In the genomic region with DNA sequence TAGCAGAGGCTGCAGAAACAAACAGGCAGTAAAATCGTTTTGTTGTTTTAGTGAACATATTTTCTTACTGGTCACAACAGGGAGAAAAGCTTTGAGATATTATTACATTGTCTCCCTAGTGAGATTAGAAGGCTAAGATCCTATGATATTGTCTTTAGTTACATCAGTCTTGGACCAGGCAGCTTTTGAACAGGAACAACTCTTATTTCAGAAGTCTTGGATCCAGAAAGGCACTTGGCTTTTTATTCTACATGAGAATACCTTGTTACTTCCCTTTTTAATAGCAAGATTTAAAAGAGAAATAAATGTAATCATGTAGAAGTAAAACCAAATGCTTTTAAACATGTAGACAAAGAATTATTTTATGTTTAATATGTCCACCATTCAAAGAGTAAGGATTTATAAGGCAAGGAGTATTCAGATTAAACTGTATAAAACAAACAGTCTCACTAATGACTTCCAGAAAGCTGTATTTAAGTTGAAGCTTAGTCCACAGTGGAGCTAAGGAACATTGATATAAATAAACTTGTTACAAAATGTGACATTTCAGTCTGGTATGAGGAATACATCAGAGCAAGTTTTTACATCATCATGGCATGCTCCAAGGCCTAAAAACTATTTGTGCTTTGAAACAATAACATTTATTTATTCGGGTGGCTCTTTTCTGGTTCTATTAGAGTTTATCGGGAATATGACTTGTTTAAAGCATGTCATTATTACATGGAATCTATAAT, we compare ENCODE assay signal across 13 cellular contexts.
"Had no signal": no experiment of that assay in that cellular context is flagged by ENCODE, and none has a peak within 500 bp of the region (broad histone marks: within the 10 kb centered on the region; RNA-seq: fewer than 3 reads in every experiment).

No MANE protein-coding gene starts in this region.

- H3K27ac ChIP-seq: cardiac muscle cell, colonic mucosa, upper lobe of left lung had no signal

- H3K27me3 ChIP-seq: cardiac muscle cell, colonic mucosa, gastroesophageal sphincter, upper lobe of left lung had no signal

- H3K4me3 ChIP-seq: cardiac muscle cell, colonic mucosa, gastroesophageal sphincter, upper lobe of left lung had no signal

- H3K36me3 ChIP-seq: cardiac muscle cell had no signal

- H3K4me1 ChIP-seq: colonic mucosa had no signal

- H3K9me3 ChIP-seq: colonic mucosa, gastroesophageal sphincter, upper lobe of left lung had no signal

- DNase-seq: activated CD4-positive, alpha-beta T cell treated with anti-CD3 and anti-CD28 coated beads, Interleukin-2, amount 50 U/mL, for 48 hours; activated gamma-delta T cell; activated T-cell treated with anti-CD3 and anti-CD28 coated beads, Interleukin-2, amount 50 U/mL, for 48 hours; aorta; colonic mucosa; left ventricle myocardium superior; stimulated activated CD4-positive, alpha-beta T cell treated with anti-CD3 and anti-CD28 coated beads, Interleukin-2, amount 100 ng/mL, for 24 hours; stimulated activated naive CD4-positive, alpha-beta T cell treated with Interleukin-2 at 50 U/mL for 16 hours; upper lobe of left lung had no signal

- ATAC-seq: activated CD4-positive, CD25-positive, alpha-beta regulatory T cell treated with anti-CD3 and anti-CD28 coated beads, Interleukin-2, amount 50 U/mL, for 24 hours; gastroesophageal sphincter; left ventricle myocardium superior; sciatic nerve had no signal
